Comparison of ENCODE assay signal across 20 cellular contexts in the genomic region with DNA sequence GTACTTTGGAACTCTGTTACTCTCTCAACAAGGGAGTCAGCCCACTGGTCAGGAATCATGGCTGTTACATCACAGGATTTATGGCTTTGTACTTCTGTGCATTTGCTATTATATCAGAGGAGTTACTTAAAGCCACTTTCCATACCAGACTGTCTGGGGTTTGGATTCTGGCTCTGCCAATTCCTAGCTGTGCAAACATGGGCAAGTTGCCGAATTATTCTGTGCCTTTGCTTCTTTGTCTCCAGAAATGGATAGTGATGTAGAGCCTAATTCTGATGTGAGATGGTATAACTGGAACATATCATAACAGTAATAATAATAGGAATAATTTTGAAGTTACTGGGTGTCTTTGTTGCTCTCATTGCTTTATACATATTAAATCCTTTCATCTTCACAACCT.
DNase-seq lines count a peak whose midpoint lies in the region.
"Had no signal": no experiment of that assay in that cellular context is flagged by ENCODE, and none has a peak within 500 bp of the region (broad histone marks: within the 10 kb centered on the region; RNA-seq: fewer than 3 reads in every experiment).

No MANE protein-coding gene starts in this region.

- peak; percentile 95 for DNase-seq in G401 (ENCODE audit: low spot score)
- peak; percentile 76 to 96 for DNase-seq in NCI-H446 (lab: John Stamatoyannopoulos, UW)
- DNase-seq in cerebellar cortex (ENCODE audit: low spot score) = peak; percentile 94
- peak; percentile 16 for DNase-seq in pons (ENCODE audit: low spot score)
- DNase-seq in activated CD4-positive, alpha-beta T cell treated with anti-CD3 and anti-CD28 coated beads for 1 hour = no peak
- no peak for DNase-seq in NCI-H526 (lab: John Stamatoyannopoulos, UW)
- no peak for DNase-seq in RKO (ENCODE audit: low spot score)
- DNase-seq: 8988T; ACHN; AML-193; BE2C; CD4-positive, alpha-beta T cell; CD8-positive, alpha-beta memory T cell; DMS 273 treated with DMSO at 0.1 percent for 48 hours; DMS79; EL; GF-D8; GM23248; H7; HCEC 1CT had no signal

- in situ Hi-C loops in G401 (cut with HindIII; ENCODE audit: low sequenced_read_pairs) = no loop called here

Comparison
In these comparisons a context has a peak if more than half of its experiments do, and no peak if none do; other contexts are left out.
1. DNase-seq: peak in G401 (single experiment), NCI-H446 (2 of 2), cerebellar cortex (single experiment) and pons (single experiment); none in activated CD4-positive, alpha-beta T cell treated with anti-CD3 and anti-CD28 coated beads for 1 hour (single experiment), NCI-H526 (0 of 2) and RKO (single experiment).